In the genomic region with DNA sequence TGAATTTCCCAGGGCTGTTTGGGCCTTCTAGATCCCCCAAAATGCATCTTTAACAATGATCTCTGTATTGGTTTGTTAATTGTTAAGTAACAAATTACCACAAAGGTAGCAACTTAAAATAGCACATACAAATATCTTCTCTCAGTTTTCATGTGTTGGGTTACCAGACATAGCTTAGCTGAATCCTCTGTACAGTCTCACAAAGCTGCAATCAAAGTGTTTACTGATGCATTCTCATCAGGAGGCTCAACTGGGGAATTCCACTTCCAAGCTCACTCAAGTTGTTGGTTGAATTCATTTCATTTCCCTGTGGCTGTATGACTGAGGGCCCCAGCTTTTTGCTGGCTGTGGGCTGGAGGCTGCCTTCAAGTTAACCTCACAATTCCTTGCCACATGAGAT, we compare ENCODE assay signal across 19 cellular contexts.
"Had no signal": no experiment of that assay in that cellular context is flagged by ENCODE, and none has a peak within 500 bp of the region (broad histone marks: within the 10 kb centered on the region; RNA-seq: fewer than 3 reads in every experiment).

No MANE protein-coding gene starts in this region.

- DNase-seq: activated CD4-positive, alpha-beta T cell treated with anti-CD3 and anti-CD28 coated beads for 48 hours; activated CD8-positive, alpha-beta memory T cell treated with anti-CD3 and anti-CD28 coated beads, Interleukin-2, amount 50 U/mL, for 4 hours; activated naive CD8-positive, alpha-beta T cell treated with anti-CD3 and anti-CD28 coated beads, Interleukin-2, amount 10 ng/mL, durations not matched to agents 7 days and 5 days; activated T-cell treated with anti-CD3 and anti-CD28 coated beads, Interleukin-2, amount 50 U/mL, for 4 hours; amygdala; cerebellar nuclear complex; heart left ventricle; islet precursor cell; left cardiac atrium; posterior cingulate gyrus; right lobe of liver; stimulated activated CD4-positive, alpha-beta T cell treated with anti-CD3 and anti-CD28 coated beads, Interleukin-1b, Interleukin-23, amount 100 ng/mL, for 48 hours; T-helper 1 cell; T-helper 9 cell; testis had no signal

- H3K27ac Mint-ChIP-seq: activated naive CD8-positive, alpha-beta T cell treated with anti-CD3 and anti-CD28 coated beads, Interleukin-2, amount 10 ng/mL, durations not matched to agents 7 days and 5 days; memory B cell; stimulated activated effector memory CD8-positive, alpha-beta T cell treated with anti-CD3 and anti-CD28 coated beads, Interleukin-12 subunit alpha, Interleukin-12 subunit beta, amount 100 ng/mL, for 72 hours; WTC11 had no signal

- H3K9me3 Mint-ChIP-seq: type B pancreatic cell had no signal

- H3K4me3 Mint-ChIP-seq: activated naive CD8-positive, alpha-beta T cell treated with anti-CD3 and anti-CD28 coated beads, Interleukin-2, amount 10 ng/mL, durations not matched to agents 7 days and 5 days; activated T-cell treated with anti-CD3 and anti-CD28 coated beads, Interleukin-2, amount 50 U/mL, for 4 hours; memory B cell; stimulated activated effector memory CD8-positive, alpha-beta T cell treated with anti-CD3 and anti-CD28 coated beads, Interleukin-12 subunit alpha, Interleukin-12 subunit beta, amount 100 ng/mL, for 72 hours; type B pancreatic cell; WTC11 had no signal

- ATAC-seq: heart left ventricle, left cardiac atrium, WTC11 had no signal
